In the genomic region with DNA sequence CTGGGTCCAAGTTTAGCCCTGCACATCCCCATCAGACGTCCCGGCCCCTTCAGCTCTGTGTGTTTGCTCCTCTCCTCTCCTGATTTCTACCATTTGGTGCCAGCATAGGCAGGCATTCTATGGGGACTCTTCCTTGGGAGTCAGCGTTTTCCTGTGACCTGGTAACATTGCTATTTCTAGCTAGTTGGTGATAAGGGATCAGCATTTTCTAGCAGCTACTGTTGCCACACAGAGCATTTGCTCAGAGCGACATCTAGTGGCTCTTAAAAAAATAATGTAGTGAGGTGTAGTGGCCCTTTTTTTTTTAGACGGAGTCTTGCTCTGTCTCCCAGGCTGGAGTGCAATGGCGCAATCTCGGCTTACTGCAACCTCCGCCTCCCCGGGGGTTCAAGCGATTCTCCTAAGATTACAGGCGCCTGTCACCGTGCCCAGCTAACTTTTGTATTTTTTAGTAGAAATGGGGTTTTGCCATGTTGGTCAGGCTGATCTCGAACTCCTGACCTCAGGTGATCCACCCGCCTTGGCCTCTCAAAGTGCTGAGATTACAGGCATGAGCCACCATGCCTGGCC, we compare ENCODE assay signal across 8 cellular contexts. TPM values are rescaled to one million over a fixed set of nuclear protein-coding genes. Genes with fewer than 3 reads are reported as not detected.
A peak's percentile ranks its signal among the peaks of the same experiment; 100 is the strongest.
DNase-seq lines count a peak whose midpoint lies in the region; ATAC-seq, FAIRE-seq and TF ChIP-seq lines count a peak whose summit lies in the region.
"Not testable (repeated sequence)": the region's sequence is repeated elsewhere in the genome, so short reads cannot be mapped to it uniquely, and the experiment has no call there.

No MANE protein-coding gene starts in this region.

- not testable (repeated sequence) for TF ChIP-seq POLR2A in HepG2 (IDR thresholded peaks at IDR 0.05; ENCODE audit: insufficient read depth in 1 of 2, low read depth in 2 of 2, low read length in 2 of 2)

- not testable (repeated sequence) for TF ChIP-seq EP300 in HepG2 (IDR thresholded peaks at IDR 0.05; ENCODE audit: low read depth in 2 of 2, low read length in 2 of 2); HepG2 (CRISPR knock-in tag; IDR thresholded peaks at IDR 0.05; ENCODE audit: borderline replicate concordance)

- H2AFZ ChIP-seq in Karpas-422 (ENCODE audit: low read length) = not testable (repeated sequence)
- H2AFZ ChIP-seq in HepG2 (ENCODE audit: low read length) = peak overlapping the region; percentile 42

- H3K27me3 ChIP-seq in Karpas-422 (ENCODE audit: low read length); endodermal cell (ENCODE audit: control insufficient read depth, insufficient read depth, low read length, poor library complexity, severe bottlenecking); HepG2 (ENCODE audit: control insufficient read depth in 1 of 2, insufficient read depth in 2 of 2, low read length in 2 of 2): not testable (repeated sequence)

- FAIRE-seq in HepG2 (lab: Jason Lieb, UNC) = peak; percentile 82

- peak; percentile 73 for ATAC-seq in GM21528 (IDR thresholded peaks at IDR 0.05; ENCODE audit: low FRiP score, unreplicated experiment)
- ATAC-seq in HepG2 = peak; percentile 83

- in situ Hi-C loops in HepG2 (cut with HindIII; ENCODE audit: extremely low pct_ligation_motif_present, low pct_unique_long_range_greater_than_20kb) = not testable (repeated sequence)

- H3K36me3 ChIP-seq in Karpas-422 (ENCODE audit: insufficient read depth, low read length); endodermal cell (ENCODE audit: control insufficient read depth, insufficient read depth, low read length); HepG2 (replicated peaks in 1 of 2; ENCODE audit: control insufficient read depth in 1 of 2, insufficient read depth in 2 of 2, low read length in 2 of 2): not testable (repeated sequence)

- H3K4me1 ChIP-seq in Karpas-422 (ENCODE audit: low read length); endodermal cell (ENCODE audit: control insufficient read depth, insufficient read depth, low read length): not testable (repeated sequence)
- H3K4me1 ChIP-seq in HepG2 (ENCODE audit: insufficient read depth, low read length) = peaks cover 44% of the 10 kb centered on the region

- TF ChIP-seq RAD21 in HepG2 (CRISPR knock-in tag; IDR thresholded peaks at IDR 0.05) = peak; percentile 27; the same call in 1 of the 2 replicates

- WGBS in endodermal cell (ENCODE audit: insufficient coverage in 1 of 2, insufficient read length in 1 of 2), 2 experiments = 32 to 39% methylated on average over 6 to 14 of the region's 14 CpGs
- WGBS in HepG2 (ENCODE audit: low lambda C conversion rate) = 12% methylated on average over 14 of the region's 14 CpGs

- not testable (repeated sequence) for H3K4me2 ChIP-seq in Karpas-422 (ENCODE audit: low read depth, low read length, poor library complexity, severe bottlenecking)
- H3K4me2 ChIP-seq in HepG2 (ENCODE audit: low read depth, low read length) = peak overlapping the region; percentile 68

- H3K36me3 Mint-ChIP-seq in endodermal cell (ENCODE audit: low read depth) = not testable (repeated sequence)

- intact Hi-C loops in HepG2 (cut with micrococcal nuclease; ENCODE audit: unreplicated experiment) = loop anchor here (1.0 to 5.0 kb wide), 2 partner anchors 126 to 194 kb away; partner anchors contain the start of gene USO1

- CTCF ChIA-PET in HepG2 (lab: Yijun Ruan, JAX; ENCODE audit: low intra/inter-chr PET ratio, low total read pairs) = not testable (repeated sequence)

- H3K4me3 Mint-ChIP-seq in endodermal cell = not testable (repeated sequence)

- not testable (repeated sequence) for H3K27ac ChIP-seq in Karpas-422 (ENCODE audit: low read length); endodermal cell (ENCODE audit: low read depth, low read length); HepG2 (ENCODE audit: extremely low read length, insufficient read depth, low read length)

- DNase-seq in DMS 273 (lab: John Stamatoyannopoulos, UW; ENCODE audit: unreplicated experiment) (peak; percentile 82), Karpas-422 (peak; percentile 75), NCI-H82 treated with DMSO at 0.1 percent for 48 hours (lab: John Stamatoyannopoulos, UW; ENCODE audit: unreplicated experiment) (peak; percentile 56), endodermal cell (peak; percentile 73), HepG2 (ENCODE audit: low spot score) (peak; percentile 83)
- DNase-seq in activated CD4-positive, alpha-beta T cell treated with anti-CD3 and anti-CD28 coated beads for 48 hours = peak; percentile 28
- peak in 2 of 3 experiments; percentile 4 to 5 for DNase-seq in stimulated activated CD4-positive, alpha-beta T cell treated with anti-CD3 and anti-CD28 coated beads, TNF-alpha, amount 100 ng/mL, for 24 hours (ENCODE audit: low read depth in 3 of 3)

- H3K4me1 Mint-ChIP-seq in endodermal cell = not testable (repeated sequence)

- H3K4me3 ChIP-seq in Karpas-422 (ENCODE audit: low read length); endodermal cell (ENCODE audit: low read length): not testable (repeated sequence)
- peak overlapping the region in 2 of 3 experiments; percentile 15 to 38; a peak in 2 of 6 replicates for H3K4me3 ChIP-seq in HepG2 (replicated peaks in 1 of 3; ENCODE audit: insufficient read depth in 1 of 3, low read depth in 2 of 3, low read length in 3 of 3)

- not testable (repeated sequence) for H3K9me3 Mint-ChIP-seq in endodermal cell

- not testable (repeated sequence) for H3K27me3 Mint-ChIP-seq in endodermal cell (ENCODE audit: insufficient read depth)

- not testable (repeated sequence) for H3K79me2 ChIP-seq in Karpas-422 (ENCODE audit: low read length); HepG2 (ENCODE audit: insufficient read depth, low read length)

- peak; percentile 81 for TF ChIP-seq CTCF in endodermal cell (conservative IDR thresholded peaks at IDR 0.05)
- TF ChIP-seq CTCF in HepG2 (CRISPR knock-in tag; IDR thresholded peaks at IDR 0.05) = peak; percentile 85

- POLR2A ChIA-PET in HepG2 (lab: Yijun Ruan, JAX) = interaction anchor here (1.0 kb wide), 1 partner anchor 124 kb away, joined by 5 read pairs; the partner anchor contains the start of gene USO1

- H3K27ac Mint-ChIP-seq in endodermal cell = peak overlapping the region; percentile 12

- H4K20me1 ChIP-seq in Karpas-422 (ENCODE audit: insufficient read depth, low read depth, low read length); HepG2 (ENCODE audit: insufficient read depth, low read length): not testable (repeated sequence)

- not testable (repeated sequence) for H3K9ac ChIP-seq in Karpas-422 (ENCODE audit: low read length); endodermal cell (ENCODE audit: extremely low read depth, low read length, poor library complexity, severe bottlenecking); HepG2 (ENCODE audit: insufficient read depth, low read depth, low read length)

- not testable (repeated sequence) for H3K9me3 ChIP-seq in Karpas-422 (ENCODE audit: low read length); endodermal cell (ENCODE audit: control insufficient read depth, low read length); HepG2 (ENCODE audit: low read length)

- BruUV-seq in HepG2 (replicated peaks; lab: Mats Ljungman, UMichigan) = not testable (repeated sequence)

- H3K9me2 ChIP-seq in Karpas-422 (replicated peaks; ENCODE audit: insufficient read depth, low read length) = not testable (repeated sequence)

RNA-seq across cellular contexts. Expression of gene PPEF2, which starts 54.0 kb away (rescaled TPM):
- total RNA-seq in Karpas-422 (2014; rRNA removed; shearing (Covaris generic); ENCODE audit: low replicate concordance) = not detected in 2 replicates
- total RNA-seq in endodermal cell (not detected), HepG2 (2016; rRNA removed; fragmentation: Illumina TruSeq; extraction: Trizol) (not detected in 2 replicates)
- polyA plus RNA-seq in endodermal cell (2013, experiment 1 of 2) = 0.11 TPM
- not detected for polyA plus RNA-seq in endodermal cell (2013, experiment 2 of 2)
- not detected in 2 replicates for total RNA-seq in HepG2 (2016; cell fraction: cytosol; rRNA removed; fragmentation: Illumina TruSeq; extraction: Trizol; ENCODE audit: low read depth)
- not detected in 2 replicates for total RNA-seq in HepG2 (2016; cell fraction: insoluble cytoplasmic fraction; rRNA removed; fragmentation: Illumina TruSeq; extraction: Trizol)
- not detected in 2 replicates for total RNA-seq in HepG2 (2016; cell fraction: membrane; rRNA removed; fragmentation: Illumina TruSeq; extraction: Trizol)
- total RNA-seq in HepG2 (2016; cell fraction: nucleus; rRNA removed; fragmentation: Illumina TruSeq; extraction: Trizol) = not detected in 2 replicates
- 0.01 and 0.04 TPM in 2 replicates for polyA plus RNA-seq in HepG2 (2011; rRNA removed)
- not detected in 2 replicates for polyA plus RNA-seq in HepG2 (2011; cell fraction: cytosol; rRNA removed)
- 0.10 and 0.14 TPM in 2 replicates for polyA plus RNA-seq in HepG2 (2011; cell fraction: nucleus; rRNA removed)
- polyA plus RNA-seq in HepG2 (2012) = not detected in 2 replicates
- not detected in 2 replicates for polyA plus RNA-seq in HepG2 (2016; cell fraction: cytosol; fragmentation: Illumina TruSeq; extraction: Trizol; ENCODE audit: low read depth)
- polyA plus RNA-seq in HepG2 (2016; cell fraction: insoluble cytoplasmic fraction; fragmentation: Illumina TruSeq; extraction: Trizol; ENCODE audit: low read depth) = not detected in 2 replicates
- polyA plus RNA-seq in HepG2 (2016; cell fraction: membrane; fragmentation: Illumina TruSeq; extraction: Trizol; ENCODE audit: low read depth) = not detected in 2 replicates
- not detected in 2 replicates for polyA plus RNA-seq in HepG2 (2016; cell fraction: nucleus; fragmentation: Illumina TruSeq; extraction: Trizol; ENCODE audit: insufficient read depth, low read depth)
- polyA minus RNA-seq in HepG2 (2011; rRNA and poly(A)+ RNA removed; ENCODE audit: low replicate concordance) = not detected in 2 replicates
- polyA minus RNA-seq in HepG2 (2011; cell fraction: cytosol; rRNA and poly(A)+ RNA removed) = not detected in 2 replicates
- polyA minus RNA-seq in HepG2 (2011; cell fraction: nucleus; rRNA and poly(A)+ RNA removed) = not detected in 2 replicates

Comparison
In these comparisons a context has a peak if more than half of its experiments do, and no peak if none do; other contexts are left out.
1. DNase-seq: peak in every context shown above with its lines; median percentile 83 in HepG2; 82 in DMS 273; 75 in Karpas-422; 73 in endodermal cell; 56 in NCI-H82 treated with DMSO at 0.1 percent for 48 hours; 28 in activated CD4-positive, alpha-beta T cell treated with anti-CD3 and anti-CD28 coated beads for 48 hours; 4 in stimulated activated CD4-positive, alpha-beta T cell treated with anti-CD3 and anti-CD28 coated beads, TNF-alpha, amount 100 ng/mL, for 24 hours.